11 cellular contexts compared by ENCODE assay signal in the genomic region with DNA sequence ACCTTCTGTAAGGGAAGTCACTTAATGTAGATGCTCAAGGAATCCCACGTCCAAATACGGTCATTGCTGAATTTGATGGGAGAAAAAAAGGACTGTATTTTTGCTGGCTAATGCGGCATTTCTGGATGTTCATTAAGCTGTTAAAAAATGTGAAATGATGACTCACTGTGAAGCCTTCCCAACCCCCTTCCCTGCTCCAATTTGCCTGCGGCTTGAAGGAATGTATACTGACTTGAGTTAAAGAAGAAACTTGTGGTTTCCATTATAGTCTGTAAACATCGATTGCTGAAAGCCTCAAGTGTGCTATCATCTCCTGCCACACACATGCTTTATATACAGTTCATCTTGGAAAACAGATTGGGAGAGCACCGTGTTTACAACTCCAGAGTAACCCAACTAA.
DNase-seq lines count a peak whose midpoint lies in the region; ATAC-seq and TF ChIP-seq lines count a peak whose summit lies in the region.
"Had no signal": no experiment of that assay in that cellular context is flagged by ENCODE, and none has a peak within 500 bp of the region (broad histone marks: within the 10 kb centered on the region; RNA-seq: fewer than 3 reads in every experiment).

No MANE protein-coding gene starts in this region.

- H3K27ac Mint-ChIP-seq in HFFc6 (peak overlapping the region; percentile 47; the same call in 1 of the 2 replicates), type B pancreatic cell (peak overlapping the region; percentile 10)

- H3K36me3 Mint-ChIP-seq in HFFc6 (ENCODE audit: low read depth) (no peaks in the 10 kb centered on the region), type B pancreatic cell (no peaks in the 10 kb centered on the region)

- H3K4me3 Mint-ChIP-seq in HFFc6 = peak overlapping the region; percentile 18; the same call in 1 of the 2 replicates
- H3K4me3 Mint-ChIP-seq in type B pancreatic cell = no peak overlapping the region
- H3K4me3 Mint-ChIP-seq: activated T-cell treated with anti-CD3 and anti-CD28 coated beads, Interleukin-2, amount 50 U/mL, for 4 hours had no signal

- no peaks in the 10 kb centered on the region for H3K27me3 ChIP-seq in adipocyte (replicated peaks; ENCODE audit: control insufficient read depth, insufficient read depth, low read length)
- no peaks in the 10 kb centered on the region for H3K27me3 ChIP-seq in hepatocyte

- no peaks in the 10 kb centered on the region for H3K36me3 ChIP-seq in adipocyte (ENCODE audit: control insufficient read depth, insufficient read depth, low read length, severe bottlenecking)
- no peaks in the 10 kb centered on the region for H3K36me3 ChIP-seq in hepatocyte (replicated peaks; ENCODE audit: insufficient read depth, low read depth)

- H3K4me1 Mint-ChIP-seq in HFFc6 (ENCODE audit: low read depth) (peaks cover 50% of the 10 kb centered on the region), type B pancreatic cell (ENCODE audit: unreplicated experiment) (peaks cover 11% of the 10 kb centered on the region)

- ATAC-seq in GM19023 (IDR thresholded peaks at IDR 0.05; ENCODE audit: unreplicated experiment) (no peak), GM18873 (IDR thresholded peaks at IDR 0.05; ENCODE audit: low FRiP score, unreplicated experiment) (no peak)
- ATAC-seq: activated T-cell treated with anti-CD3 and anti-CD28 coated beads, Interleukin-2, amount 50 U/mL, for 4 hours had no signal

- H3K9me2 ChIP-seq in hepatocyte (replicated peaks; ENCODE audit: insufficient read depth) = no peaks in the 10 kb centered on the region

- H3K9me3 ChIP-seq in adipocyte (ENCODE audit: control insufficient read depth, low read length) (no peaks in the 10 kb centered on the region), hepatocyte (ENCODE audit: low read depth) (no peaks in the 10 kb centered on the region)

- TF ChIP-seq CTCF in HFFc6 (IDR thresholded peaks at IDR 0.05) (no peak), hepatocyte (IDR thresholded peaks at IDR 0.05; ENCODE audit: poor library complexity) (no peak), type B pancreatic cell (conservative IDR thresholded peaks at IDR 0.05) (no peak)

- H3K4me1 ChIP-seq in adipocyte (ENCODE audit: control insufficient read depth, insufficient read depth, low read length) (peaks cover 63% of the 10 kb centered on the region), hepatocyte (ENCODE audit: insufficient read depth) (peaks cover 26% of the 10 kb centered on the region)

- H3K27ac ChIP-seq in hepatocyte = peak overlapping the region; percentile 70

- no peaks in the 10 kb centered on the region for H4K20me1 ChIP-seq in hepatocyte (ENCODE audit: insufficient read depth, poor library complexity, severe bottlenecking)

- peaks cover 1% of the 10 kb centered on the region; the same call in 1 of the 2 replicates for H3K27me3 Mint-ChIP-seq in HFFc6 (ENCODE audit: insufficient read depth)
- H3K27me3 Mint-ChIP-seq in type B pancreatic cell = peaks cover 6% of the 10 kb centered on the region

- H3K9ac ChIP-seq in adipocyte (ENCODE audit: low read length) = peak overlapping the region; percentile 1

- peak overlapping the region; percentile 18 for H3K4me3 ChIP-seq in adipocyte (ENCODE audit: low read length)
- no peak overlapping the region for H3K4me3 ChIP-seq in hepatocyte

- peak; percentile 70 for DNase-seq in HFFc6
- peak; percentile 94 for DNase-seq in adipocyte (ENCODE audit: low read depth)
- DNase-seq in hepatocyte (ENCODE audit: low spot score) = peak; percentile 71
- DNase-seq in type B pancreatic cell (ENCODE audit: extremely low spot score, unreplicated experiment) = no peak
- DNase-seq in NCI-H1436 treated with DMSO at 0.1 percent for 48 hours (lab: John Stamatoyannopoulos, UW) = no peak
- no peak for DNase-seq in iPS-NIHi11 (ENCODE audit: low spot score)
- DNase-seq: activated T-cell treated with anti-CD3 and anti-CD28 coated beads, Interleukin-2, amount 50 U/mL, for 4 hours; kidney; retina had no signal

- H3K79me2 ChIP-seq in hepatocyte = no peaks in the 10 kb centered on the region

- WGBS in hepatocyte (ENCODE audit: low lambda C conversion rate, missing lambda C conversion rate) = 34% methylated on average over 6 of the region's 6 CpGs

- H3K9me3 Mint-ChIP-seq in HFFc6 (no peaks in the 10 kb centered on the region), type B pancreatic cell (no peaks in the 10 kb centered on the region)
- H3K9me3 Mint-ChIP-seq: activated T-cell treated with anti-CD3 and anti-CD28 coated beads, Interleukin-2, amount 50 U/mL, for 4 hours had no signal

- H3K4me2 ChIP-seq in hepatocyte = peak overlapping the region; percentile 60

- H2AFZ ChIP-seq in hepatocyte = no peak overlapping the region

Comparison
In these comparisons a context has a peak if more than half of its experiments do, and no peak if none do; other contexts are left out.
1. DNase-seq: peak in HFFc6 (single experiment), adipocyte (single experiment) and hepatocyte (single experiment); none in type B pancreatic cell (single experiment), NCI-H1436 treated with DMSO at 0.1 percent for 48 hours (single experiment) and iPS-NIHi11 (single experiment).